14 cellular contexts compared by ENCODE assay signal in genomic region chr4:23932186-23932585, GRCh38. TPM values are rescaled to one million over a fixed set of nuclear protein-coding genes. Genes with fewer than 3 reads are reported as not detected.
"Had no signal": no experiment of that assay in that cellular context is flagged by ENCODE, and none has a peak within 500 bp of the region (broad histone marks: within the 10 kb centered on the region; RNA-seq: fewer than 3 reads in every experiment).

No MANE protein-coding gene starts in this region.

- H3K27me3 ChIP-seq: adrenal gland, neutrophil, tibial nerve had no signal

- H3K27ac Mint-ChIP-seq: activated CD4-positive, alpha-beta T cell treated with anti-CD3 and anti-CD28 coated beads, Interleukin-2, amount 10 ng/mL, durations not matched to agents 7 days and 5 days; activated naive CD4-positive, alpha-beta T cell treated with anti-CD3 and anti-CD28 coated beads for 36 hours; activated T-helper 17 cell treated with anti-CD3 and anti-CD28 coated beads, Interleukin-2, amount 50 U/mL, for 72 hours; naive B cell; T-helper 17 cell had no signal

- H3K36me3 ChIP-seq: adrenal gland, lower lobe of right lung, neutrophil, tibial nerve had no signal

- H3K27ac ChIP-seq: neutrophil had no signal

- H3K27me3 Mint-ChIP-seq: activated CD4-positive, alpha-beta T cell treated with anti-CD3 and anti-CD28 coated beads, Interleukin-2, amount 10 ng/mL, durations not matched to agents 7 days and 5 days; activated T-helper 17 cell treated with anti-CD3 and anti-CD28 coated beads, Interleukin-2, amount 50 U/mL, for 72 hours; naive B cell; T-helper 17 cell had no signal

- H3K9me3 ChIP-seq: adrenal gland, lower lobe of right lung, neutrophil, tibial nerve had no signal

- H3K36me3 Mint-ChIP-seq: naive B cell had no signal

- ATAC-seq: activated T-helper 17 cell treated with anti-CD3 and anti-CD28 coated beads, Interleukin-2, amount 50 U/mL, for 72 hours; lower lobe of right lung; T-helper 17 cell had no signal

- DNase-seq: activated CD4-positive, alpha-beta T cell treated with anti-CD3 and anti-CD28 coated beads, Interleukin-2, amount 10 ng/mL, durations not matched to agents 7 days and 5 days; activated CD4-positive, CD25-positive, alpha-beta regulatory T cell; activated CD8-positive, alpha-beta memory T cell treated with anti-CD3 and anti-CD28 coated beads for 24 hours; activated naive CD4-positive, alpha-beta T cell treated with anti-CD3 and anti-CD28 coated beads for 36 hours; adrenal gland; effector CD8-positive, alpha-beta T cell; kidney glomerular epithelial cell; lower lobe of right lung; naive B cell; T-helper 17 cell had no signal

- H3K4me3 ChIP-seq: adrenal gland, coronary artery, lower lobe of right lung, tibial nerve had no signal

- H3K4me3 Mint-ChIP-seq: activated CD4-positive, alpha-beta T cell treated with anti-CD3 and anti-CD28 coated beads, Interleukin-2, amount 10 ng/mL, durations not matched to agents 7 days and 5 days; activated naive CD4-positive, alpha-beta T cell treated with anti-CD3 and anti-CD28 coated beads for 36 hours; activated T-helper 17 cell treated with anti-CD3 and anti-CD28 coated beads, Interleukin-2, amount 50 U/mL, for 72 hours; naive B cell; T-helper 17 cell had no signal

- H3K4me1 Mint-ChIP-seq: activated CD4-positive, alpha-beta T cell treated with anti-CD3 and anti-CD28 coated beads, Interleukin-2, amount 10 ng/mL, durations not matched to agents 7 days and 5 days; activated T-helper 17 cell treated with anti-CD3 and anti-CD28 coated beads, Interleukin-2, amount 50 U/mL, for 72 hours; naive B cell; T-helper 17 cell had no signal

- H3K9me3 Mint-ChIP-seq: activated CD4-positive, alpha-beta T cell treated with anti-CD3 and anti-CD28 coated beads, Interleukin-2, amount 10 ng/mL, durations not matched to agents 7 days and 5 days; activated naive CD4-positive, alpha-beta T cell treated with anti-CD3 and anti-CD28 coated beads for 36 hours; activated T-helper 17 cell treated with anti-CD3 and anti-CD28 coated beads, Interleukin-2, amount 50 U/mL, for 72 hours had no signal

RNA-seq across cellular contexts. Expression of gene PPARGC1A, which starts 42.3 kb away (rescaled TPM):
- total RNA-seq: activated CD4-positive, alpha-beta T cell treated with anti-CD3 and anti-CD28 coated beads, Interleukin-2, amount 10 ng/mL, durations not matched to agents 7 days and 5 days; activated naive CD4-positive, alpha-beta T cell treated with anti-CD3 and anti-CD28 coated beads for 36 hours; activated T-helper 17 cell treated with anti-CD3 and anti-CD28 coated beads, Interleukin-2, amount 50 U/mL, for 72 hours; T-helper 17 cell had no signal
